Comparison of ENCODE assay signal across 1 cellular context in the genomic region with DNA sequence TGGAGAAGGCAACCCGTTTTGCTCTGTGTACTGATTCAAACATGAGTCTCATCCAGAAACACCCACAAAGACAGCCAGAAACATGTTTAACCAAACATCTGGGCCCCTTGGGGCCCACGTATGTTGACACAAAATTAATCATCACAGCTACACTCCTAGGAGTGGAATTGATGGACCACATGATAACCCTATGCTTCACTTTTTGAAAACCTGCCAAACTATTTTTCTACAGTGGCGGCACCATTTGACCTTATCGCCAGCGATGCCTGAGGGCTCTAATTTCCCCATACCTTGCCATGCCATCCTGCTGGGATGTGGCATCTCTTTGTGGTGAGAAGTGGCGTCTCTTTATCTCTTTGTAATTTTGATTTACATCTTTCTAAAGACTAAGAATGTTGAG.
A peak's percentile ranks its signal among the peaks of the same experiment; 100 is the strongest.
TF ChIP-seq lines count a peak whose summit lies in the region.

No MANE protein-coding gene starts in this region.

TF ChIP-seq in K562, 482 proteins besides CTCF, POLR2A, EP300 and RAD21 (continued from another document):
- TF ChIP-seq, protein P1, sequence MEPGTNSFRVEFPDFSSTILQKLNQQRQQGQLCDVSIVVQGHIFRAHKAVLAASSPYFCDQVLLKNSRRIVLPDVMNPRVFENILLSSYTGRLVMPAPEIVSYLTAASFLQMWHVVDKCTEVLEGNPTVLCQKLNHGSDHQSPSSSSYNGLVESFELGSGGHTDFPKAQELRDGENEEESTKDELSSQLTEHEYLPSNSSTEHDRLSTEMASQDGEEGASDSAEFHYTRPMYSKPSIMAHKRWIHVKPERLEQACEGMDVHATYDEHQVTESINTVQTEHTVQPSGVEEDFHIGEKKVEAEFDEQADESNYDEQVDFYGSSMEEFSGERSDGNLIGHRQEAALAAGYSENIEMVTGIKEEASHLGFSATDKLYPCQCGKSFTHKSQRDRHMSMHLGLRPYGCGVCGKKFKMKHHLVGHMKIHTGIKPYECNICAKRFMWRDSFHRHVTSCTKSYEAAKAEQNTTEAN (CRISPR knock-in tag; IDR thresholded peaks at IDR 0.05) = no peak
- TF ChIP-seq IFI16 (CRISPR knock-in tag; IDR thresholded peaks at IDR 0.05) = no peak
- TF ChIP-seq TBL1XR1 (IDR thresholded peaks at IDR 0.05; ENCODE audit: low read length in 2 of 2) = 0 out of 4 replicates have a peak, but pooled peaks of 1 of the 2 experiments have one; percentile 38
- TF ChIP-seq ZSCAN32 (CRISPR knock-in tag; IDR thresholded peaks at IDR 0.05) = peak; percentile 91
- TF ChIP-seq NR2C2 (CRISPR knock-in tag; IDR thresholded peaks at IDR 0.05) = no peak
- peak; percentile 32; the same call in 1 of the 2 replicates for TF ChIP-seq NR2C2 (tag; IDR thresholded peaks at IDR 0.05)
- TF ChIP-seq RBM34 (IDR thresholded peaks at IDR 0.05; ENCODE audit: borderline replicate concordance, insufficient read depth, low read length) = no peak
- TF ChIP-seq PBX2 (CRISPR knock-in tag; IDR thresholded peaks at IDR 0.05; ENCODE audit: low read depth) = no peak
- peak; percentile 86 for TF ChIP-seq PBX2 (tag; conservative IDR thresholded peaks at IDR 0.05; ENCODE audit: low read depth)
- TF ChIP-seq MAZ (CRISPR knock-in tag; conservative IDR thresholded peaks at IDR 0.05 in 1 of 2, IDR thresholded peaks at IDR 0.05 in 1 of 2) = no peak
- no peak for TF ChIP-seq PML (IDR thresholded peaks at IDR 0.05; ENCODE audit: low read length)
- no peak for TF ChIP-seq NBN (IDR thresholded peaks at IDR 0.05; ENCODE audit: low read depth)
- TF ChIP-seq RFX7 (CRISPR knock-in tag; IDR thresholded peaks at IDR 0.05) = no peak
